Comparison of ENCODE assay signal across 27 cellular contexts in the genomic region with DNA sequence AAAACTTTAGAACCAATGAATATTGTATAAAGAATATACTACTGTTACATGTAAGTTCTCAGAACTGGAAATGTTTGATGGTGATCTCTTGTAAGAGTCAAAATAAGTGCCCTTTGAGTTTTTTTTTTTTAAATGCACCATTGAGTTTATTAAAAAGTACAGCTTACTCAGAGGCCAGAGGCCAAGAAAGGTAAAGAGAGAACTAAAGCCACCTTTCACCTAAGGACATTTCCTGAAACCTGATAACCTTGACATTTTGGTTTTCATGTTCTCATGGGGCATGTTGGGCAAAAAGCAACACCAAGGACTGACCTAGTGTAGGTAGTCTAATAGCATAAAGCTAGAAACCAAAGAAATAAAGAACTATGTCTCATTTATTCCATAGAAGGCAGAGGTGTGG.
"Had no signal": no experiment of that assay in that cellular context is flagged by ENCODE, and none has a peak within 500 bp of the region (broad histone marks: within the 10 kb centered on the region; RNA-seq: fewer than 3 reads in every experiment).

No MANE protein-coding gene starts in this region.

- H3K4me3 ChIP-seq: dorsolateral prefrontal cortex, gastrocnemius medialis, left lung, ovary, psoas muscle, skin epidermis, spleen, testis, tibial artery, upper lobe of left lung had no signal

- H3K9me3 Mint-ChIP-seq: endodermal cell; nephron; stimulated activated memory B cell treated with anti-CD40 and anti-IgM and Interleukin-4, amounts not matched to agents 10 μg/mL and 1 μg/mL and 100 μg/mL, for 72 hours had no signal

- H3K9me3 ChIP-seq: gastrocnemius medialis, left lung, ovary, psoas muscle, spleen, testis, tibial artery, upper lobe of left lung had no signal

- H3K36me3 ChIP-seq: gastrocnemius medialis, left lung, ovary, spleen, tibial artery, upper lobe of left lung had no signal

- H3K27me3 Mint-ChIP-seq: naive thymus-derived CD4-positive, alpha-beta T cell; stimulated activated memory B cell treated with anti-CD40 and anti-IgM and Interleukin-4, amounts not matched to agents 10 μg/mL and 1 μg/mL and 100 μg/mL, for 72 hours had no signal

- H3K4me3 Mint-ChIP-seq: endodermal cell; naive thymus-derived CD4-positive, alpha-beta T cell; nephron; stimulated activated memory B cell treated with anti-CD40 and anti-IgM and Interleukin-4, amounts not matched to agents 10 μg/mL and 1 μg/mL and 100 μg/mL, for 72 hours had no signal

- ATAC-seq: esophagus mucosa; gastrocnemius medialis; left cardiac atrium; left lung; naive thymus-derived CD4-positive, alpha-beta T cell; psoas muscle; right cardiac atrium; stimulated activated memory B cell treated with anti-CD40 and anti-IgM and Interleukin-4, amounts not matched to agents 10 μg/mL and 1 μg/mL and 100 μg/mL, for 72 hours; stimulated activated naive CD8-positive, alpha-beta T cell treated with anti-CD3 and anti-CD28 coated beads, Interleukin-15, Interleukin-2, amounts not matched to agents 100 U/mL and 50 U/mL, for 24 hours had no signal

- H3K27ac ChIP-seq: gastrocnemius medialis, left lung, ovary, psoas muscle, skin epidermis, spleen, testis, tibial artery, upper lobe of left lung had no signal

- DNase-seq: dorsolateral prefrontal cortex; effector CD4-positive, alpha-beta T cell; endodermal cell; foreskin fibroblast; gastrocnemius medialis; head of caudate nucleus; left cardiac atrium; left lung; mesenchymal stem cell; midbrain; naive thymus-derived CD4-positive, alpha-beta T cell; occipital lobe; ovary; posterior cingulate gyrus; psoas muscle; right cardiac atrium; spleen; stimulated activated CD4-positive, alpha-beta T cell treated with anti-CD3 and anti-CD28 coated beads, Interleukin-4, amount 100 ng/mL, for 4 hours; stimulated activated naive CD8-positive, alpha-beta T cell treated with anti-CD3 and anti-CD28 coated beads, Interleukin-15, Interleukin-2, amounts not matched to agents 100 U/mL and 50 U/mL, for 24 hours; substantia nigra; testis; tibial artery; upper lobe of left lung had no signal

- H3K27me3 ChIP-seq: dorsolateral prefrontal cortex, gastrocnemius medialis, left lung, ovary, spleen, testis, tibial artery, upper lobe of left lung had no signal

- H3K27ac Mint-ChIP-seq: endodermal cell; naive thymus-derived CD4-positive, alpha-beta T cell; stimulated activated memory B cell treated with anti-CD40 and anti-IgM and Interleukin-4, amounts not matched to agents 10 μg/mL and 1 μg/mL and 100 μg/mL, for 72 hours had no signal
